ENCODE assay signal across 9 cellular contexts in the genomic region with DNA sequence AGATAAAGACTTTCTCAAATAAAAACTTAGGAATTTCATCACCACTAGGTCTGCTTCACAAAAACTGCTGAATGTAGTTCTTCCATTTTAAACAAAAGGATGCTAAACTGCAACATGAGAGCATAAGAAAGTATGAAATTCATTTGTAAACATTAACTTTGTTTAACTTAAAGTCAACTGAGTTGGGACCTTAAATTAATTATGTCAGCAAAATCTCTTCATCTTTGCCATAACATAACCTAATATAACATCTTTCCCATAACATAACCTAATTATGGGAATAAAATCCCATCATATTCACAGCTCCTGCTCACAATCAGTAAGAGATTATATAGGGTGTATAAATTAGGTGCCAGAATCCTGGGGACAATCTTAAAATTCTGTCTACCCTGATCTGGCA.
"Had no signal": no experiment of that assay in that cellular context is flagged by ENCODE, and none has a peak within 500 bp of the region (broad histone marks: within the 10 kb centered on the region; RNA-seq: fewer than 3 reads in every experiment).

No MANE protein-coding gene starts in this region.

- H3K36me3 ChIP-seq: HAP-1 had no signal

- H3K4me2 ChIP-seq: GM23338 had no signal

- DNase-seq: GM23248, GOT3, H7, H9, HFFc6 had no signal

- FAIRE-seq: H1 had no signal

- H3K4me1 ChIP-seq: HAP-1 had no signal

- H3K4me3 ChIP-seq: GM23248, GM23338, HAP-1 had no signal

- ATAC-seq: GM23338, HCT116 had no signal

- H3K27ac ChIP-seq: GM23248 had no signal

- H3K9me3 ChIP-seq: HAP-1 had no signal
